32 cellular contexts compared by ENCODE assay signal in genomic region chr22:27620367-27621154, GRCh38.
DNase-seq lines count a peak whose midpoint lies in the region; ATAC-seq and TF ChIP-seq lines count a peak whose summit lies in the region.
"Had no signal": no experiment of that assay in that cellular context is flagged by ENCODE, and none has a peak within 500 bp of the region (broad histone marks: within the 10 kb centered on the region; RNA-seq: fewer than 3 reads in every experiment).

No MANE protein-coding gene starts in this region.

- H3K4me3 Mint-ChIP-seq in MCF 10A (ENCODE audit: unreplicated experiment): no peak overlapping the region
- H3K4me3 Mint-ChIP-seq: activated naive CD8-positive, alpha-beta T cell treated with anti-CD3 and anti-CD28 coated beads for 36 hours; activated T-cell treated with anti-CD3 and anti-CD28 coated beads, Interleukin-2, amount 50 U/mL, for 24 hours; naive B cell; T-helper 1 cell treated with Interleukin-12 subunit alpha and Interleukin-12 subunit beta and Interleukin-4 antibody, amounts not matched to agents 30 μg/mL and 1 μg/mL, for 36 hours had no signal

- H3K27ac ChIP-seq in breast epithelium (no peak overlapping the region), right lobe of liver (no peak overlapping the region)
- H3K27ac ChIP-seq: cardiac muscle cell, prostate gland, sigmoid colon, SK-N-MC, transverse colon had no signal

- H3K4me1 Mint-ChIP-seq in MCF 10A (ENCODE audit: insufficient read depth, unreplicated experiment): peaks cover 9% of the 10 kb centered on the region
- H3K4me1 Mint-ChIP-seq: activated naive CD8-positive, alpha-beta T cell treated with anti-CD3 and anti-CD28 coated beads for 36 hours; naive B cell had no signal

- no peak overlapping the region for H3K27ac Mint-ChIP-seq in MCF 10A (ENCODE audit: low read depth, unreplicated experiment)
- H3K27ac Mint-ChIP-seq: activated naive CD8-positive, alpha-beta T cell treated with anti-CD3 and anti-CD28 coated beads for 36 hours; activated T-cell treated with anti-CD3 and anti-CD28 coated beads, Interleukin-2, amount 50 U/mL, for 24 hours; T-helper 1 cell treated with Interleukin-12 subunit alpha and Interleukin-12 subunit beta and Interleukin-4 antibody, amounts not matched to agents 30 μg/mL and 1 μg/mL, for 36 hours had no signal

- H3K9me3 ChIP-seq in breast epithelium (peaks cover 0 to 5% of the 10 kb centered on the region in 2 donors), right lobe of liver (no peaks in the 10 kb centered on the region)
- H3K9me3 ChIP-seq: prostate gland, sigmoid colon, transverse colon had no signal

- no peaks in the 10 kb centered on the region for H3K36me3 Mint-ChIP-seq in MCF 10A (ENCODE audit: insufficient read depth, unreplicated experiment)
- H3K36me3 Mint-ChIP-seq: activated naive CD8-positive, alpha-beta T cell treated with anti-CD3 and anti-CD28 coated beads for 36 hours; naive B cell had no signal

- H3K4me3 ChIP-seq in breast epithelium (no peak overlapping the region), right lobe of liver (no peak overlapping the region)
- H3K4me3 ChIP-seq: cardiac muscle cell, prostate gland, sigmoid colon, SK-N-MC, transverse colon had no signal

- no peaks in the 10 kb centered on the region for H3K9me3 Mint-ChIP-seq in MCF 10A (ENCODE audit: unreplicated experiment)
- H3K9me3 Mint-ChIP-seq: activated naive CD8-positive, alpha-beta T cell treated with anti-CD3 and anti-CD28 coated beads for 36 hours; activated T-cell treated with anti-CD3 and anti-CD28 coated beads, Interleukin-2, amount 50 U/mL, for 24 hours; T-helper 1 cell treated with Interleukin-12 subunit alpha and Interleukin-12 subunit beta and Interleukin-4 antibody, amounts not matched to agents 30 μg/mL and 1 μg/mL, for 36 hours had no signal

- ATAC-seq in SK-N-SH treated with all-trans-retinoic acid at 6 μM for 48 hours (no peak), HG02610 (IDR thresholded peaks at IDR 0.05; ENCODE audit: unreplicated experiment) (no peak), right lobe of liver (no peak)
- ATAC-seq: left ventricle myocardium superior had no signal

- BruUV-seq in MCF 10A (replicated peaks; lab: Mats Ljungman, UMichigan): no TSS peak

- no peak for TF ChIP-seq POLR2A in breast epithelium (IDR thresholded peaks at IDR 0.05)
- no peak for TF ChIP-seq POLR2A in right lobe of liver (IDR thresholded peaks at IDR 0.05)

- no peaks in the 10 kb centered on the region for H3K27me3 ChIP-seq in breast epithelium
- no peaks in the 10 kb centered on the region for H3K27me3 ChIP-seq in right lobe of liver
- H3K27me3 ChIP-seq: cardiac muscle cell, sigmoid colon had no signal

- no peak for TF ChIP-seq CTCF in MCF 10A (IDR thresholded peaks at IDR 0.05; ENCODE audit: unreplicated experiment)
- no peak for TF ChIP-seq CTCF in breast epithelium (IDR thresholded peaks at IDR 0.05)
- TF ChIP-seq CTCF in right lobe of liver (IDR thresholded peaks at IDR 0.05): no peak

- CTCF ChIA-PET in MCF 10A (lab: Yijun Ruan, JAX): no interaction called here

- WGBS in right lobe of liver (ENCODE audit: insufficient coverage, low coverage, low lambda C conversion rate, missing lambda C conversion rate): 54% methylated on average over 2 of the region's 15 CpGs

- intact Hi-C loops in MCF 10A (cut with micrococcal nuclease): no loop called here
- intact Hi-C loops in breast epithelium (cut with DNase I; ENCODE audit: low total_unique reads): no loop called here
- intact Hi-C loops in right lobe of liver (cut with DNase I): no loop called here

- POLR2A ChIA-PET in MCF 10A (lab: Yijun Ruan, JAX): no interaction called here

- H3K4me1 ChIP-seq in breast epithelium (no peaks in the 10 kb centered on the region), right lobe of liver (no peaks in the 10 kb centered on the region)
- H3K4me1 ChIP-seq: prostate gland, sigmoid colon, transverse colon had no signal

- H3K36me3 ChIP-seq in breast epithelium (no peaks in the 10 kb centered on the region), right lobe of liver (no peaks in the 10 kb centered on the region)
- H3K36me3 ChIP-seq: cardiac muscle cell, prostate gland, sigmoid colon, transverse colon had no signal

- H3K27me3 Mint-ChIP-seq in MCF 10A (ENCODE audit: insufficient read depth, unreplicated experiment): no peaks in the 10 kb centered on the region

- DNase-seq in MCF 10A (ENCODE audit: unreplicated experiment) (peak; percentile 48), breast epithelium (ENCODE audit: low spot score in 2 of 2) (no peak), myocyte (ENCODE audit: low read depth) (peak; percentile 40), right lobe of liver (no peak), NCI-H526 (lab: John Stamatoyannopoulos, UW) (no peak)
- no peak for DNase-seq in activated T-cell treated with anti-CD3 and anti-CD28 coated beads, Interleukin-2, amount 50 U/mL, for 48 hours
- DNase-seq: 8988T; activated gamma-delta T cell; activated naive CD8-positive, alpha-beta T cell treated with anti-CD3 and anti-CD28 coated beads for 36 hours; activated T-cell treated with anti-CD3 and anti-CD28 coated beads, Interleukin-2, amount 50 U/mL, for 24 hours; anterior cingulate cortex; effector CD8-positive, alpha-beta T cell; erythroblast; H7; Kasumi-1; left ventricle myocardium superior; MV-4-11; naive B cell; NCI-H1436; NCI-H2081 treated with DMSO at 0.1 percent for 48 hours; NCI-H2227 treated with DMSO at 0.1 percent for 48 hours; nucleus accumbens; RPMI8226; sigmoid colon; stimulated activated CD4-positive, alpha-beta T cell treated with anti-CD3 and anti-CD28 coated beads, Interleukin-4, amount 100 ng/mL, for 24 hours; transverse colon had no signal

TF ChIP-seq in SK-N-SH treated with all-trans-retinoic acid at 6 μM for 48 hours, 23 proteins besides CTCF, POLR2A, EP300 and RAD21:
- TF ChIP-seq ZC3H10 (CRISPR knock-in tag; IDR thresholded peaks at IDR 0.05) (no peak), CSDC2 (CRISPR knock-in tag; IDR thresholded peaks at IDR 0.05) (no peak), GLIS3 (CRISPR knock-in tag; IDR thresholded peaks at IDR 0.05) (no peak), TCF4 (CRISPR knock-in tag; IDR thresholded peaks at IDR 0.05; ENCODE audit: borderline replicate concordance) (peak; percentile 46; the same call in 1 of the 2 replicates)

Comparison
In these comparisons a context has a peak if more than half of its experiments do, and no peak if none do; other contexts are left out.
1. DNase-seq: peak in MCF 10A (single experiment) and myocyte (single experiment); none in breast epithelium (0 of 2), right lobe of liver (0 of 3), activated T-cell treated with anti-CD3 and anti-CD28 coated beads, Interleukin-2, amount 50 U/mL, for 48 hours (0 of 2) and NCI-H526 (0 of 2).